ENCODE assay signal across 20 cellular contexts in the genomic region with DNA sequence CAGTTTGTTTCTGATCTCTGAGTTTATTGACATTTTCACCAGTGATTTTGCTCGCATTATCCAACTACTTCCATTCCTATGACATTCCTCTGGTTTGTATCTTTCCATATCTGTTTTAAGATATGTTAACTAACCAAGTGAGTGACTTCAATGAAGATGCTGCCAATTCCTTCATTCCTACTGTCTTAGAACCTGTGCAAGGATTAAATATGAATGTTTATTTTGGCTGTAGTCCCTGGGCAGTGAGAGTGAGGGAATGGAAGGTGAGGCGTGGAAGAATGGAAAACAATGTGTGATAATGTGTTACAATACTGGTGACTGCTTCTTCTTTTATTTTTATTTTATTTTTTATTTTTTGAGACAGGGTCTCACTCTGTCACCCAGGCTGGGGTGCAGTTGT.
DNase-seq lines count a peak whose midpoint lies in the region; ATAC-seq and TF ChIP-seq lines count a peak whose summit lies in the region.
"Had no signal": no experiment of that assay in that cellular context is flagged by ENCODE, and none has a peak within 500 bp of the region (broad histone marks: within the 10 kb centered on the region; RNA-seq: fewer than 3 reads in every experiment).

No MANE protein-coding gene starts in this region.

- no peaks in the 10 kb centered on the region for H3K27me3 ChIP-seq in cardiac muscle cell
- no peaks in the 10 kb centered on the region for H3K27me3 ChIP-seq in body of pancreas

- TF ChIP-seq CTCF in cardiac muscle cell (IDR thresholded peaks at IDR 0.05; ENCODE audit: low read depth, low read length) (no peak), choroid plexus epithelial cell (conservative IDR thresholded peaks at IDR 0.05; ENCODE audit: low read depth, low read length) (no peak), body of pancreas (IDR thresholded peaks at IDR 0.05) (no peak)

- TF ChIP-seq POLR2A in body of pancreas (IDR thresholded peaks at IDR 0.05): no peak

- H3K27ac ChIP-seq in cardiac muscle cell (peak overlapping the region; percentile 46), body of pancreas (no peak overlapping the region)

- ATAC-seq in Right ventricle myocardium inferior (no peak), SK-N-SH treated with all-trans-retinoic acid at 6 μM for 48 hours (no peak), body of pancreas (no peak)

- H3K36me3 ChIP-seq in cardiac muscle cell: no peaks in the 10 kb centered on the region
- H3K36me3 ChIP-seq in body of pancreas (replicated peaks in 1 of 2; ENCODE audit: insufficient read depth in 1 of 2, low read depth in 2 of 2): no peaks in the 10 kb centered on the region

- H3K4me3 ChIP-seq in cardiac muscle cell (no peak overlapping the region), choroid plexus epithelial cell (ENCODE audit: low read depth, low read length) (no peak overlapping the region), body of pancreas (no peak overlapping the region)

- DNase-seq in cardiac muscle cell (ENCODE audit: low read depth in 1 of 2, low spot score in 1 of 2): peak in 1 of 2 donors; percentile 12
- DNase-seq in Right ventricle myocardium inferior (ENCODE audit: missing footprints): no peak
- peak; percentile 26 for DNase-seq in choroid plexus epithelial cell (ENCODE audit: low read depth)
- DNase-seq in kidney glomerular epithelial cell (lab: John Stamatoyannopoulos, UW): peak; percentile 83
- DNase-seq in NCI-H524 (lab: John Stamatoyannopoulos, UW): no peak
- no peak for DNase-seq in NCI-H1436 treated with DMSO at 0.1 percent for 48 hours (lab: John Stamatoyannopoulos, UW)
- DNase-seq in body of pancreas: no peak
- DNase-seq: 8988T, DMS 273 treated with DMSO at 0.1 percent for 48 hours, GF-D8, H9, Kasumi-1, NCI-H1105 treated with DMSO at 0.1 percent for 48 hours, NCI-H187, NCI-H2107, NCI-H510A treated with DMSO at 0.1 percent for 48 hours, NCI-H82, OCI-M1, SHP77 treated with DMSO at 0.1 percent for 48 hours had no signal

- intact Hi-C loops in Right ventricle myocardium inferior (cut with DNase I): no loop called here
- intact Hi-C loops in body of pancreas (cut with DNase I): no loop called here

- H3K4me1 ChIP-seq in cardiac muscle cell (ENCODE audit: low read depth) (no peaks in the 10 kb centered on the region), body of pancreas (no peaks in the 10 kb centered on the region)

- H3K9me3 ChIP-seq in cardiac muscle cell (ENCODE audit: low read depth): no peaks in the 10 kb centered on the region
- H3K9me3 ChIP-seq in body of pancreas: no peaks in the 10 kb centered on the region

- WGBS in body of pancreas, 2 donors: 50 to 57% methylated on average over 2 of the region's 2 CpGs

TF ChIP-seq in SK-N-SH treated with all-trans-retinoic acid at 6 μM for 48 hours, 23 proteins besides CTCF, POLR2A, EP300 and RAD21:
- TF ChIP-seq PPARA (CRISPR knock-in tag; IDR thresholded peaks at IDR 0.05; ENCODE audit: borderline replicate concordance) (no peak), OSR1 (CRISPR knock-in tag; IDR thresholded peaks at IDR 0.05) (no peak), CREB5 (CRISPR knock-in tag; IDR thresholded peaks at IDR 0.05; ENCODE audit: low read depth) (no peak), ZNF8 (CRISPR knock-in tag; IDR thresholded peaks at IDR 0.05) (no peak), ZC3H10 (CRISPR knock-in tag; IDR thresholded peaks at IDR 0.05) (no peak), ZFP30 (CRISPR knock-in tag; IDR thresholded peaks at IDR 0.05) (no peak), ZFP3 (CRISPR knock-in tag; IDR thresholded peaks at IDR 0.05) (no peak), CSDC2 (CRISPR knock-in tag; IDR thresholded peaks at IDR 0.05) (no peak), RARB (CRISPR knock-in tag; IDR thresholded peaks at IDR 0.05) (no peak), ARNTL (CRISPR knock-in tag; IDR thresholded peaks at IDR 0.05; ENCODE audit: borderline replicate concordance, low read depth) (no peak), ESRRG (CRISPR knock-in tag; IDR thresholded peaks at IDR 0.05) (no peak)
- TF ChIP-seq, protein P1, sequence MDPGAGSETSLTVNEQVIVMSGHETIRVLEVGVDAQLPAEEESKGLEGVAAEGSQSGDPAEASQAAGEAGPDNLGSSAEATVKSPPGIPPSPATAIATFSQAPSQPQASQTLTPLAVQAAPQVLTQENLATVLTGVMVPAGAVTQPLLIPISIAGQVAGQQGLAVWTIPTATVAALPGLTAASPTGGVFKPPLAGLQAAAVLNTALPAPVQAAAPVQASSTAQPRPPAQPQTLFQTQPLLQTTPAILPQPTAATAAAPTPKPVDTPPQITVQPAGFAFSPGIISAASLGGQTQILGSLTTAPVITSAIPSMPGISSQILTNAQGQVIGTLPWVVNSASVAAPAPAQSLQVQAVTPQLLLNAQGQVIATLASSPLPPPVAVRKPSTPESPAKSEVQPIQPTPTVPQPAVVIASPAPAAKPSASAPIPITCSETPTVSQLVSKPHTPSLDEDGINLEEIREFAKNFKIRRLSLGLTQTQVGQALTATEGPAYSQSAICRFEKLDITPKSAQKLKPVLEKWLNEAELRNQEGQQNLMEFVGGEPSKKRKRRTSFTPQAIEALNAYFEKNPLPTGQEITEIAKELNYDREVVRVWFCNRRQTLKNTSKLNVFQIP (CRISPR knock-in tag; IDR thresholded peaks at IDR 0.05; ENCODE audit: borderline replicate concordance, low read depth): no peak
- TF ChIP-seq, protein P2, sequence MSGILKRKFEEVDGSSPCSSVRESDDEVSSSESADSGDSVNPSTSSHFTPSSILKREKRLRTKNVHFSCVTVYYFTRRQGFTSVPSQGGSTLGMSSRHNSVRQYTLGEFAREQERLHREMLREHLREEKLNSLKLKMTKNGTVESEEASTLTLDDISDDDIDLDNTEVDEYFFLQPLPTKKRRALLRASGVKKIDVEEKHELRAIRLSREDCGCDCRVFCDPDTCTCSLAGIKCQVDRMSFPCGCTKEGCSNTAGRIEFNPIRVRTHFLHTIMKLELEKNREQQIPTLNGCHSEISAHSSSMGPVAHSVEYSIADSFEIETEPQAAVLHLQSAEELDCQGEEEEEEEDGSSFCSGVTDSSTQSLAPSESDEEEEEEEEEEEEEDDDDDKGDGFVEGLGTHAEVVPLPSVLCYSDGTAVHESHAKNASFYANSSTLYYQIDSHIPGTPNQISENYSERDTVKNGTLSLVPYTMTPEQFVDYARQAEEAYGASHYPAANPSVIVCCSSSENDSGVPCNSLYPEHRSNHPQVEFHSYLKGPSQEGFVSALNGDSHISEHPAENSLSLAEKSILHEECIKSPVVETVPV (CRISPR knock-in tag; IDR thresholded peaks at IDR 0.05): no peak
- TF ChIP-seq, protein P3, sequence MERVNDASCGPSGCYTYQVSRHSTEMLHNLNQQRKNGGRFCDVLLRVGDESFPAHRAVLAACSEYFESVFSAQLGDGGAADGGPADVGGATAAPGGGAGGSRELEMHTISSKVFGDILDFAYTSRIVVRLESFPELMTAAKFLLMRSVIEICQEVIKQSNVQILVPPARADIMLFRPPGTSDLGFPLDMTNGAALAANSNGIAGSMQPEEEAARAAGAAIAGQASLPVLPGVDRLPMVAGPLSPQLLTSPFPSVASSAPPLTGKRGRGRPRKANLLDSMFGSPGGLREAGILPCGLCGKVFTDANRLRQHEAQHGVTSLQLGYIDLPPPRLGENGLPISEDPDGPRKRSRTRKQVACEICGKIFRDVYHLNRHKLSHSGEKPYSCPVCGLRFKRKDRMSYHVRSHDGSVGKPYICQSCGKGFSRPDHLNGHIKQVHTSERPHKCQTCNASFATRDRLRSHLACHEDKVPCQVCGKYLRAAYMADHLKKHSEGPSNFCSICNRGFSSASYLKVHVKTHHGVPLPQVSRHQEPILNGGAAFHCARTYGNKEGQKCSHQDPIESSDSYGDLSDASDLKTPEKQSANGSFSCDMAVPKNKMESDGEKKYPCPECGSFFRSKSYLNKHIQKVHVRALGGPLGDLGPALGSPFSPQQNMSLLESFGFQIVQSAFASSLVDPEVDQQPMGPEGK (CRISPR knock-in tag; IDR thresholded peaks at IDR 0.05; ENCODE audit: borderline replicate concordance): no peak

Comparison
In these comparisons a context has a peak if more than half of its experiments do, and no peak if none do; other contexts are left out.
1. DNase-seq: peak in choroid plexus epithelial cell (single experiment) and kidney glomerular epithelial cell (single experiment); none in Right ventricle myocardium inferior (single experiment), NCI-H524 (0 of 2), NCI-H1436 treated with DMSO at 0.1 percent for 48 hours (single experiment) and body of pancreas (0 of 4).